In genomic region chr17:1095853-1096675, GRCh38 we compare ENCODE assay signal across 11 cellular contexts.
DNase-seq lines count a peak whose midpoint lies in the region; ATAC-seq and TF ChIP-seq lines count a peak whose summit lies in the region.
"Had no signal": no experiment of that assay in that cellular context is flagged by ENCODE, and none has a peak within 500 bp of the region (broad histone marks: within the 10 kb centered on the region; RNA-seq: fewer than 3 reads in every experiment).

No MANE protein-coding gene starts in this region.

- no peak for TF ChIP-seq CTCF in right lobe of liver (IDR thresholded peaks at IDR 0.05)
- TF ChIP-seq CTCF in transverse colon (IDR thresholded peaks at IDR 0.05) = no peak
- TF ChIP-seq CTCF in ovary (IDR thresholded peaks at IDR 0.05) = no peak

- no peaks in the 10 kb centered on the region for H3K4me1 ChIP-seq in right lobe of liver
- H3K4me1 ChIP-seq in transverse colon = peaks cover 0 to 29% (median 20%) of the 10 kb centered on the region in 4 donors
- H3K4me1 ChIP-seq in ovary (ENCODE audit: insufficient read depth) = no peaks in the 10 kb centered on the region

- in situ Hi-C loops in transverse colon (cut with MboI; ENCODE audit: low pct_ligation_motif_present in 1 of 4, low pct_unique_long_range_greater_than_20kb in 1 of 4, low sequenced_read_pairs in 3 of 4) = no loop called here

- 30% methylated on average over 15 of the region's 17 CpGs for WGBS in right lobe of liver (ENCODE audit: insufficient coverage, low coverage, low lambda C conversion rate, missing lambda C conversion rate)
- 43 to 56% methylated on average over 4 to 17 of the region's 17 CpGs for WGBS in transverse colon (ENCODE audit: low coverage in 1 of 2), 2 donors
- WGBS in ovary, 3 donors = 78 to 80% (median 79%) methylated on average over 17 of the region's 17 CpGs

- ATAC-seq in activated CD8-positive, alpha-beta T cell treated with anti-CD3 and anti-CD28 coated beads, Interleukin-2, amount 10 ng/mL, durations not matched to agents 7 days and 5 days = peak; percentile 41
- ATAC-seq in right lobe of liver = peak in 3 of 4 donors; percentile 5 to 21 (median 17)

- intact Hi-C loops in right lobe of liver (cut with DNase I) (no loop called here), transverse colon (cut with DNase I; ENCODE audit: low total_unique reads) (no loop called here), ovary (cut with DNase I) (no loop called here)

- H3K27ac ChIP-seq in right lobe of liver = peak overlapping the region in 2 of 3 donors; percentile 37 to 70
- H3K27ac ChIP-seq in transverse colon = peak overlapping the region; percentile 66 to 68 (median 66)
- H3K27ac ChIP-seq in ovary = no peak overlapping the region

- peak overlapping the region; percentile 61 for H3K27ac Mint-ChIP-seq in activated T-cell treated with anti-CD3 and anti-CD28 coated beads, Interleukin-2, amount 50 U/mL, for 24 hours
- H3K27ac Mint-ChIP-seq in activated CD8-positive, alpha-beta T cell treated with anti-CD3 and anti-CD28 coated beads, Interleukin-2, amount 10 ng/mL, durations not matched to agents 7 days and 5 days = peak overlapping the region; percentile 53

- no peaks in the 10 kb centered on the region for H3K27me3 ChIP-seq in right lobe of liver
- H3K27me3 ChIP-seq in transverse colon = no peaks in the 10 kb centered on the region
- H3K27me3 ChIP-seq in ovary = no peaks in the 10 kb centered on the region

- H3K4me3 ChIP-seq in right lobe of liver (no peak overlapping the region), transverse colon (no peak overlapping the region), ovary (no peak overlapping the region)

- DNase-seq in activated T-cell treated with anti-CD3 and anti-CD28 coated beads, Interleukin-2, amount 50 U/mL, for 24 hours = no peak
- DNase-seq in activated T-cell treated with anti-CD3 and anti-CD28 coated beads, Interleukin-2, amount 50 U/mL, for 1 hour = no peak
- DNase-seq in activated CD8-positive, alpha-beta T cell treated with anti-CD3 and anti-CD28 coated beads, Interleukin-2, amount 10 ng/mL, durations not matched to agents 7 days and 5 days = no peak
- DNase-seq in right lobe of liver (no peak), transverse colon (no peak), NCI-H2196 (lab: John Stamatoyannopoulos, UW; ENCODE audit: unreplicated experiment) (no peak), ovary (no peak), HK-2 (ENCODE audit: unreplicated experiment) (no peak)
- DNase-seq: activated CD8-positive, alpha-beta memory T cell treated with anti-CD3 and anti-CD28 coated beads, Interleukin-2, amount 50 U/mL, for 48 hours; mesendoderm; small intestine had no signal

- no peak overlapping the region for H3K4me3 Mint-ChIP-seq in activated T-cell treated with anti-CD3 and anti-CD28 coated beads, Interleukin-2, amount 50 U/mL, for 24 hours
- H3K4me3 Mint-ChIP-seq in activated CD8-positive, alpha-beta T cell treated with anti-CD3 and anti-CD28 coated beads, Interleukin-2, amount 10 ng/mL, durations not matched to agents 7 days and 5 days = peak overlapping the region; percentile 51

- TF ChIP-seq POLR2A in right lobe of liver (IDR thresholded peaks at IDR 0.05) (no peak), transverse colon (IDR thresholded peaks at IDR 0.05) (no peak), ovary (IDR thresholded peaks at IDR 0.05) (no peak)

- POLR2A ChIA-PET in activated CD8-positive, alpha-beta T cell treated with anti-CD3 and anti-CD28 coated beads, Interleukin-2, amount 10 ng/mL, durations not matched to agents 7 days and 5 days (lab: Charles Lee) = interaction anchor here (1.2 kb wide), 1 partner anchor 19 kb away, joined by 4 read pairs; no protein-coding TSS in a partner anchor

- H3K36me3 Mint-ChIP-seq in activated T-cell treated with anti-CD3 and anti-CD28 coated beads, Interleukin-2, amount 50 U/mL, for 24 hours (ENCODE audit: low read depth) = peaks cover 68% of the 10 kb centered on the region
- H3K36me3 Mint-ChIP-seq in activated CD8-positive, alpha-beta T cell treated with anti-CD3 and anti-CD28 coated beads, Interleukin-2, amount 10 ng/mL, durations not matched to agents 7 days and 5 days (ENCODE audit: low read depth) = peaks cover 47% of the 10 kb centered on the region

- peaks cover 26% of the 10 kb centered on the region for H3K4me1 Mint-ChIP-seq in activated T-cell treated with anti-CD3 and anti-CD28 coated beads, Interleukin-2, amount 50 U/mL, for 24 hours (ENCODE audit: low read depth)
- peaks cover 43% of the 10 kb centered on the region for H3K4me1 Mint-ChIP-seq in activated CD8-positive, alpha-beta T cell treated with anti-CD3 and anti-CD28 coated beads, Interleukin-2, amount 10 ng/mL, durations not matched to agents 7 days and 5 days (ENCODE audit: low read depth)

- TF ChIP-seq EP300 in transverse colon (IDR thresholded peaks at IDR 0.05; ENCODE audit: low read depth) (no peak), ovary (IDR thresholded peaks at IDR 0.05) (no peak)

- no peaks in the 10 kb centered on the region for H3K9me3 Mint-ChIP-seq in activated T-cell treated with anti-CD3 and anti-CD28 coated beads, Interleukin-2, amount 50 U/mL, for 24 hours
- no peaks in the 10 kb centered on the region for H3K9me3 Mint-ChIP-seq in activated CD8-positive, alpha-beta T cell treated with anti-CD3 and anti-CD28 coated beads, Interleukin-2, amount 10 ng/mL, durations not matched to agents 7 days and 5 days (ENCODE audit: insufficient read depth)

- no peaks in the 10 kb centered on the region for H3K9me3 ChIP-seq in right lobe of liver
- H3K9me3 ChIP-seq in transverse colon = no peaks in the 10 kb centered on the region
- no peaks in the 10 kb centered on the region for H3K9me3 ChIP-seq in ovary

- H3K27me3 Mint-ChIP-seq in activated T-cell treated with anti-CD3 and anti-CD28 coated beads, Interleukin-2, amount 50 U/mL, for 24 hours = no peaks in the 10 kb centered on the region
- H3K27me3 Mint-ChIP-seq in activated CD8-positive, alpha-beta T cell treated with anti-CD3 and anti-CD28 coated beads, Interleukin-2, amount 10 ng/mL, durations not matched to agents 7 days and 5 days (ENCODE audit: low read depth) = no peaks in the 10 kb centered on the region

- no peaks in the 10 kb centered on the region for H3K36me3 ChIP-seq in right lobe of liver
- peaks cover 0 to 10% (median 4%) of the 10 kb centered on the region in 4 donors for H3K36me3 ChIP-seq in transverse colon
- no peaks in the 10 kb centered on the region for H3K36me3 ChIP-seq in ovary

- CTCF ChIA-PET in activated CD8-positive, alpha-beta T cell treated with anti-CD3 and anti-CD28 coated beads, Interleukin-2, amount 10 ng/mL, durations not matched to agents 7 days and 5 days (lab: Charles Lee) = interaction anchor here (0.8 to 1.5 kb wide), 6 partner anchors 12 to 102 kb away, joined by 3 to 8 read pairs (median 5); no protein-coding TSS in a partner anchor

Comparison
In these comparisons a context has a peak if more than half of its experiments do, and no peak if none do; other contexts are left out.
1. H3K27ac ChIP-seq: peak in right lobe of liver (2 of 3) and transverse colon (4 of 4); none in ovary (0 of 2).